In genomic region chr2:2530334-2530733, GRCh38 we compare ENCODE assay signal across 20 cellular contexts.
DNase-seq lines count a peak whose midpoint lies in the region; ATAC-seq and TF ChIP-seq lines count a peak whose summit lies in the region.
"Had no signal": no experiment of that assay in that cellular context is flagged by ENCODE, and none has a peak within 500 bp of the region (broad histone marks: within the 10 kb centered on the region; RNA-seq: fewer than 3 reads in every experiment).

No MANE protein-coding gene starts in this region.

- no peak overlapping the region for H2BK15ac ChIP-seq in mesendoderm (replicated peaks; ENCODE audit: low read depth)

- H3K9ac ChIP-seq in mesendoderm (ENCODE audit: low read length) = no peak overlapping the region

- DNase-seq in DMS 273 (lab: John Stamatoyannopoulos, UW; ENCODE audit: unreplicated experiment) (peak; percentile 37), DMS 273 treated with DMSO at 0.1 percent for 48 hours (lab: John Stamatoyannopoulos, UW) (no peak), HT1080 (ENCODE audit: low read depth) (peak; percentile 1), WTC11 (ENCODE audit: low spot score) (no peak), mesendoderm (peak; percentile 10), NOMO-1 (lab: John Stamatoyannopoulos, UW; ENCODE audit: unreplicated experiment in 2 of 2) (no peak)
- DNase-seq: CD4-positive, alpha-beta T cell; DMS79; HFFc6; NCI-H2081 treated with DMSO at 0.1 percent for 48 hours; NCI-H526 treated with DMSO at 0.1 percent for 48 hours; PC-9; T-cell had no signal

- no peak overlapping the region for H3K27ac ChIP-seq in mesendoderm (ENCODE audit: low read depth, low read length)
- H3K27ac ChIP-seq: 22Rv1, HL-60, PC-9, SJSA1 had no signal

- H2BK5ac ChIP-seq in mesendoderm (ENCODE audit: low read length) = no peak overlapping the region

- no peak overlapping the region for H2AK5ac ChIP-seq in mesendoderm (ENCODE audit: low read length)

- ATAC-seq in WTC11 (peak; percentile 53; the same call in 1 of the 2 replicates), GM18498 (IDR thresholded peaks at IDR 0.05; ENCODE audit: unreplicated experiment) (no peak), GM21576 (IDR thresholded peaks at IDR 0.05; ENCODE audit: unreplicated experiment) (no peak)
- ATAC-seq: K562, T-cell had no signal

- no peak overlapping the region for H3K56ac ChIP-seq in mesendoderm (ENCODE audit: low read length)

- no peak overlapping the region for H3K4me2 ChIP-seq in mesendoderm (ENCODE audit: low read length)
- H3K4me2 ChIP-seq: PC-9 had no signal

- no peak overlapping the region for H4K5ac ChIP-seq in mesendoderm (ENCODE audit: low read length)

- peaks cover 14% of the 10 kb centered on the region for H3K36me3 Mint-ChIP-seq in WTC11
- H3K36me3 Mint-ChIP-seq: T-cell had no signal

- no peak overlapping the region for H3K4me3 ChIP-seq in mesendoderm (ENCODE audit: low read length)
- H3K4me3 ChIP-seq: K562, PC-9, SJSA1 had no signal

- H3K18ac ChIP-seq in mesendoderm (ENCODE audit: low read length) = no peak overlapping the region

- no peaks in the 10 kb centered on the region for H3K4me1 Mint-ChIP-seq in WTC11
- H3K4me1 Mint-ChIP-seq: B cell, T-cell had no signal

- no peak overlapping the region for H3K23ac ChIP-seq in mesendoderm (ENCODE audit: low read length)

- no peak overlapping the region for H4K8ac ChIP-seq in mesendoderm (ENCODE audit: low read depth, low read length)

- POLR2A ChIA-PET in WTC11 (lab: Charles Lee) = no interaction called here

- no peaks in the 10 kb centered on the region for H3K4me1 ChIP-seq in mesendoderm (ENCODE audit: control insufficient read depth, low read depth, low read length)
- H3K4me1 ChIP-seq: SJSA1 had no signal

- H3K4ac ChIP-seq in mesendoderm (ENCODE audit: low read depth, low read length) = no peak overlapping the region

- H3K79me2 ChIP-seq in mesendoderm (ENCODE audit: control insufficient read depth, insufficient read depth, low read length) = no peaks in the 10 kb centered on the region

- H3K27me3 ChIP-seq in mesendoderm (ENCODE audit: insufficient read depth, low read length, poor library complexity) = no peaks in the 10 kb centered on the region
- H3K27me3 ChIP-seq: SJSA1 had no signal

- H3K4me3 Mint-ChIP-seq in WTC11 = no peak overlapping the region
- H3K4me3 Mint-ChIP-seq: B cell; CD4-positive, alpha-beta T cell; HFFc6; T-cell had no signal

- CTCF ChIA-PET in WTC11 (lab: Charles Lee) = interaction anchor here (0.9 to 1.0 kb wide), 2 partner anchors 13 to 100 kb away, joined by 3 read pairs; no protein-coding TSS in a partner anchor

- no peaks in the 10 kb centered on the region for H3K36me3 ChIP-seq in mesendoderm (ENCODE audit: control insufficient read depth, insufficient read depth, low read length)
- H3K36me3 ChIP-seq: SJSA1 had no signal

- no peak overlapping the region for H3K27ac Mint-ChIP-seq in WTC11
- H3K27ac Mint-ChIP-seq: B cell; CD4-positive, alpha-beta T cell; HFFc6; T-cell had no signal

- no peaks in the 10 kb centered on the region for H3K79me1 ChIP-seq in mesendoderm (ENCODE audit: low read length)

- H2BK120ac ChIP-seq in mesendoderm (ENCODE audit: low read depth, low read length) = no peak overlapping the region

- TF ChIP-seq CTCF in WTC11 (IDR thresholded peaks at IDR 0.05) = no peak

- no CpG with 5 or more reads among the region's 10 CpGs for WGBS in mesendoderm (ENCODE audit: extremely low coverage, insufficient coverage, low lambda C conversion rate)

- H3K27me3 Mint-ChIP-seq in WTC11 (ENCODE audit: low read depth) = no peaks in the 10 kb centered on the region
- H3K27me3 Mint-ChIP-seq: B cell had no signal

- peaks cover 26% of the 10 kb centered on the region for H3K9me3 Mint-ChIP-seq in WTC11
- H3K9me3 Mint-ChIP-seq: CD4-positive, alpha-beta T cell had no signal

TF ChIP-seq in WTC11, 78 proteins besides CTCF, POLR2A, EP300 and RAD21:
- TF ChIP-seq SOX15 (CRISPR knock-in tag; IDR thresholded peaks at IDR 0.05) (no peak), MYBL2 (CRISPR knock-in tag; IDR thresholded peaks at IDR 0.05) (no peak), ATF2 (CRISPR knock-in tag; IDR thresholded peaks at IDR 0.05; ENCODE audit: borderline replicate concordance, low read depth) (no peak)

Comparison
In these comparisons a context has a peak if more than half of its experiments do, and no peak if none do; other contexts are left out.
1. DNase-seq: peak in DMS 273 (single experiment), HT1080 (single experiment) and mesendoderm (single experiment); none in DMS 273 treated with DMSO at 0.1 percent for 48 hours (single experiment), WTC11 (single experiment) and NOMO-1 (0 of 2).